In genomic region chr15:84034831-84035753, GRCh38 we compare ENCODE assay signal across 8 cellular contexts.
DNase-seq lines count a peak whose midpoint lies in the region; ATAC-seq, FAIRE-seq and TF ChIP-seq lines count a peak whose summit lies in the region.

No MANE protein-coding gene starts in this region.

- DNase-seq in G401 (ENCODE audit: low spot score) = peak; percentile 51
- peak; percentile 39 for DNase-seq in Jurkat, Clone E6-1 (ENCODE audit: low read depth, low spot score)
- DNase-seq in GM12878 (ENCODE audit: low read depth, low spot score) = no peak
- peak; percentile 15 for DNase-seq in kidney glomerular epithelial cell (lab: John Stamatoyannopoulos, UW)
- DNase-seq in NCI-H2029 (lab: John Stamatoyannopoulos, UW) = no peak
- DNase-seq in NCI-H2107 (lab: John Stamatoyannopoulos, UW) = no peak
- no peak for DNase-seq in activated gamma-delta T cell treated with Interleukin-2 at 50 U/mL for 16 hours

- no peaks in the 10 kb centered on the region for H3K36me3 ChIP-seq in GM12878 (ENCODE audit: control insufficient read depth in 2 of 2, insufficient read depth in 2 of 2, low read length in 1 of 2)

- peak; percentile 52 to 66 (median 64); a peak in 5 of 6 replicates for TF ChIP-seq CTCF in GM12878 (IDR thresholded peaks at IDR 0.05 in 2 of 3, conservative IDR thresholded peaks at IDR 0.05 in 1 of 3; ENCODE audit: control insufficient read depth in 2 of 3, extremely low read depth in 1 of 3, insufficient read depth in 1 of 3, low read depth in 3 of 3, low read length in 3 of 3)

- SMC1A ChIA-PET in GM12878 (lab: Charles Lee; ENCODE audit: uncharacterized antibody, unreplicated experiment) = interaction anchor here (0.9 to 2.0 kb wide), 8 partner anchors 24 to 787 kb away, joined by 3 to 10 read pairs (median 4); no protein-coding TSS in a partner anchor

- H3K4me3 ChIP-seq in Jurkat, Clone E6-1 (ENCODE audit: low read length) = no peak overlapping the region
- H3K4me3 ChIP-seq in GM12878 = no peak overlapping the region

- WGBS in GM12878 (ENCODE audit: insufficient coverage, insufficient replicate concordance, low lambda C conversion rate, missing lambda C conversion rate) = 0% methylated on average over 3 of the region's 3 CpGs

- H3K27ac ChIP-seq in GM12878 (ENCODE audit: control insufficient read depth, insufficient read depth) = no peak overlapping the region

- H3K27me3 ChIP-seq in GM12878 (replicated peaks in 1 of 2; ENCODE audit: control insufficient read depth in 2 of 2, insufficient read depth in 2 of 2, low read length in 1 of 2) = no peaks in the 10 kb centered on the region

- peak; percentile 78 for TF ChIP-seq RAD21 in GM12878 (IDR thresholded peaks at IDR 0.05; ENCODE audit: insufficient read depth, low read depth, low read length)

- no peak overlapping the region for H3K9ac ChIP-seq in GM12878 (ENCODE audit: control insufficient read depth, insufficient read depth, low read length)

- no peaks in the 10 kb centered on the region; the same call in 2 of the 3 replicates for H3K9me3 ChIP-seq in GM12878 (replicated peaks; ENCODE audit: control insufficient read depth, insufficient read depth, low read length)

- CTCF ChIA-PET in GM12878 (lab: Yijun Ruan, JAX) = interaction anchor here (0.7 to 2.4 kb wide), 28 partner anchors 10 to 597 kb away, joined by 3 to 13 read pairs (median 4); no protein-coding TSS in a partner anchor

- POLR2A ChIA-PET in GM12878 (lab: Charles Lee) = no interaction called here

- FAIRE-seq in GM12878 (lab: Jason Lieb, UNC) = peak; percentile 92

- ATAC-seq in GM12878 (peak; percentile 93), GM21786 (IDR thresholded peaks at IDR 0.05; ENCODE audit: unreplicated experiment) (no peak)

- TF ChIP-seq EP300 in GM12878 (IDR thresholded peaks at IDR 0.05; ENCODE audit: borderline replicate concordance in 1 of 2, control insufficient read depth in 1 of 2, low read depth in 2 of 2, low read length in 2 of 2) = no peak

- intact Hi-C loops in GM12878 (cut with micrococcal nuclease; ENCODE audit: unreplicated experiment) = loop anchor here (1.0 to 2.0 kb wide), 2 partner anchors 300 to 597 kb away; no protein-coding TSS in a partner anchor

- H3K4me1 ChIP-seq in GM12878 (ENCODE audit: control insufficient read depth, insufficient read depth, low read length) = no peaks in the 10 kb centered on the region

- no peak overlapping the region for H3K4me2 ChIP-seq in GM12878 (ENCODE audit: control insufficient read depth, insufficient read depth)

- no peak for TF ChIP-seq POLR2A in GM12878 (IDR thresholded peaks at IDR 0.05; ENCODE audit: low read depth, low read length)

- H2AFZ ChIP-seq in GM12878 (ENCODE audit: control insufficient read depth, low read depth, low read length) = no peak overlapping the region

- in situ Hi-C loops in G401 (cut with HindIII; ENCODE audit: low sequenced_read_pairs) (no loop called here), GM12878 (cut with MboI) (loop anchor here (5.0 to 10.0 kb wide), 2 partner anchors 473 to 780 kb away; no protein-coding TSS in a partner anchor)

- RAD21 ChIA-PET in GM12878 (lab: Charles Lee; ENCODE audit: unreplicated experiment) = interaction anchor here (0.8 to 1.4 kb wide), 2 partner anchors 220 to 469 kb away, joined by 3 read pairs; no protein-coding TSS in a partner anchor

- no TSS peak for BruUV-seq in GM12878 (replicated peaks; lab: Mats Ljungman, UMichigan)

- no peaks in the 10 kb centered on the region for H3K79me2 ChIP-seq in GM12878 (ENCODE audit: control insufficient read depth, insufficient read depth, low read length)

- H4K20me1 ChIP-seq in GM12878 (ENCODE audit: control insufficient read depth, insufficient read depth) = no peaks in the 10 kb centered on the region

TF ChIP-seq in GM12878, 131 proteins besides CTCF, POLR2A, EP300 and RAD21:
- TF ChIP-seq SMC3 (IDR thresholded peaks at IDR 0.05; ENCODE audit: borderline replicate concordance, low read length) = peak; percentile 60; the same call in 1 of the 2 replicates
- no peak for TF ChIP-seq NFIC (IDR thresholded peaks at IDR 0.05; ENCODE audit: low read depth, low read length)

Comparison
In these comparisons a context has a peak if more than half of its experiments do, and no peak if none do; other contexts are left out.
1. DNase-seq: peak in G401 (single experiment), Jurkat, Clone E6-1 (single experiment) and kidney glomerular epithelial cell (single experiment); none in GM12878 (single experiment), NCI-H2029 (single experiment), NCI-H2107 (single experiment) and activated gamma-delta T cell treated with Interleukin-2 at 50 U/mL for 16 hours (single experiment).